Comparison of ENCODE assay signal across 2 cellular contexts in the genomic region with DNA sequence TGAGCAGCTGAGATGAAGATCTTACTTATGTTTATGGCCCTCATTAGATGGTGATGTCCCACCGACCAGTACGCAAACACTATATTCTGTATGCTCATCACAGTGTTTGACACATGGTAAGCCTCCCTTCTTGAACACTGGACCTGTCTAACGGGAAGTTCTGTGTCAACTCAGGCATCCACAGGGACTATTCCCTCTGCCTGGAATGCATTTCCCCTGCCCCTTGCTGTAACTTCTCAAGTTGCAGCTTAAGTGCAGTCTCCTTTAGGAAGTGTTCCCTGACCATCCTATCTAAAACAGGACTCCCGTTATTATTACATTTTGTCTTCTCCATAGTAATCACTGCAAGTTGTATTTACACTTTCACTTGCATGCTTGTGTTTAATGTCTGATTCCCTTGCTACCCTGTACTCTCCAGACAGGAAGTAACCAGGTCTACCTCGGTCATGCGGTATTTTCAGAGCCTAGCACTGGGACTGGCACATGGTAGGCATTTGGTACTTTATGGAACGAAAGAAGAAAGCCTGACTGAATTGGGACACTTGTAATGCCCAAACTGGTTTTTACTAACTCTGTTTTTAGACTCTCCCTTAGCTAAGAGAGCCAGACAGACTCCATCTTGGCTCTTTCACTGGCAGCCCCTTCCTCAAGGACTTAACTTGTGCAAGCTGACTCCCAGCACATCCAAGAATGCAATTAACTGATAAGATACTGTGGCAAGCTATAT.
TF ChIP-seq lines count a peak whose summit lies in the region.

No MANE protein-coding gene starts in this region.

TF ChIP-seq in IMR-90, 13 proteins besides CTCF, POLR2A, EP300 and RAD21:
- TF ChIP-seq MAFK (IDR thresholded peaks at IDR 0.05; ENCODE audit: low read depth, low read length) (no peak), MXI1 (IDR thresholded peaks at IDR 0.05; ENCODE audit: borderline replicate concordance, low read depth, low read length) (no peak), RCOR1 (IDR thresholded peaks at IDR 0.05; ENCODE audit: insufficient replicate concordance, low read length) (no peak), MAZ (IDR thresholded peaks at IDR 0.05; ENCODE audit: borderline replicate concordance, low read depth, low read length) (no peak), CEBPB (IDR thresholded peaks at IDR 0.05; ENCODE audit: low read depth, low read length) (no peak), RFX5 (IDR thresholded peaks at IDR 0.05; ENCODE audit: low read depth, low read length) (no peak), CHD1 (IDR thresholded peaks at IDR 0.05; ENCODE audit: low read depth, low read length) (no peak), BHLHE40 (IDR thresholded peaks at IDR 0.05; ENCODE audit: low read depth, low read length) (no peak), FOS (IDR thresholded peaks at IDR 0.05; ENCODE audit: low read depth, low read length) (no peak), NFE2L2 (IDR thresholded peaks at IDR 0.05; ENCODE audit: low read depth, low read length) (no peak), SMC3 (IDR thresholded peaks at IDR 0.05; ENCODE audit: low read depth, low read length) (no peak)
- TF ChIP-seq, protein P1, sequence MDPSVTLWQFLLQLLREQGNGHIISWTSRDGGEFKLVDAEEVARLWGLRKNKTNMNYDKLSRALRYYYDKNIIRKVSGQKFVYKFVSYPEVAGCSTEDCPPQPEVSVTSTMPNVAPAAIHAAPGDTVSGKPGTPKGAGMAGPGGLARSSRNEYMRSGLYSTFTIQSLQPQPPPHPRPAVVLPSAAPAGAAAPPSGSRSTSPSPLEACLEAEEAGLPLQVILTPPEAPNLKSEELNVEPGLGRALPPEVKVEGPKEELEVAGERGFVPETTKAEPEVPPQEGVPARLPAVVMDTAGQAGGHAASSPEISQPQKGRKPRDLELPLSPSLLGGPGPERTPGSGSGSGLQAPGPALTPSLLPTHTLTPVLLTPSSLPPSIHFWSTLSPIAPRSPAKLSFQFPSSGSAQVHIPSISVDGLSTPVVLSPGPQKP (IDR thresholded peaks at IDR 0.05; ENCODE audit: borderline replicate concordance, low read depth, low read length): no peak
- TF ChIP-seq, protein P2, sequence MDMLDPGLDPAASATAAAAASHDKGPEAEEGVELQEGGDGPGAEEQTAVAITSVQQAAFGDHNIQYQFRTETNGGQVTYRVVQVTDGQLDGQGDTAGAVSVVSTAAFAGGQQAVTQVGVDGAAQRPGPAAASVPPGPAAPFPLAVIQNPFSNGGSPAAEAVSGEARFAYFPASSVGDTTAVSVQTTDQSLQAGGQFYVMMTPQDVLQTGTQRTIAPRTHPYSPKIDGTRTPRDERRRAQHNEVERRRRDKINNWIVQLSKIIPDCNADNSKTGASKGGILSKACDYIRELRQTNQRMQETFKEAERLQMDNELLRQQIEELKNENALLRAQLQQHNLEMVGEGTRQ (IDR thresholded peaks at IDR 0.05; ENCODE audit: low read depth, low read length): no peak

TF ChIP-seq in K562, 482 proteins besides CTCF, POLR2A, EP300 and RAD21 (continues in another document):
- TF ChIP-seq ZNF311 (CRISPR knock-in tag; IDR thresholded peaks at IDR 0.05): peak; percentile 93
- 0 out of 2 replicates have a peak, but pooled peaks have one; percentile 19 for TF ChIP-seq ETV1 (tag; conservative IDR thresholded peaks at IDR 0.05; ENCODE audit: low read depth)
- 0 out of 2 replicates have a peak, but pooled peaks have one; percentile 33 for TF ChIP-seq NFIX (CRISPR knock-in tag; IDR thresholded peaks at IDR 0.05; ENCODE audit: low read depth)
- peak; percentile 71; the same call in 1 of the 2 replicates for TF ChIP-seq SMAD3 (CRISPR knock-in tag; conservative IDR thresholded peaks at IDR 0.05)
- TF ChIP-seq PYGO2 (tag; IDR thresholded peaks at IDR 0.05): peak; percentile 77
- no peak for TF ChIP-seq ZNF24 (IDR thresholded peaks at IDR 0.05)
- TF ChIP-seq ZNF668 (CRISPR knock-in tag; IDR thresholded peaks at IDR 0.05): peak; percentile 69; the same call in 1 of the 2 replicates
- TF ChIP-seq KLF6 (CRISPR knock-in tag; IDR thresholded peaks at IDR 0.05; ENCODE audit: borderline replicate concordance): peak; percentile 94
- no peak for TF ChIP-seq NBN (IDR thresholded peaks at IDR 0.05; ENCODE audit: low read depth)
- TF ChIP-seq RBM34 (IDR thresholded peaks at IDR 0.05; ENCODE audit: borderline replicate concordance, insufficient read depth, low read length): no peak
- TF ChIP-seq, protein P3, sequence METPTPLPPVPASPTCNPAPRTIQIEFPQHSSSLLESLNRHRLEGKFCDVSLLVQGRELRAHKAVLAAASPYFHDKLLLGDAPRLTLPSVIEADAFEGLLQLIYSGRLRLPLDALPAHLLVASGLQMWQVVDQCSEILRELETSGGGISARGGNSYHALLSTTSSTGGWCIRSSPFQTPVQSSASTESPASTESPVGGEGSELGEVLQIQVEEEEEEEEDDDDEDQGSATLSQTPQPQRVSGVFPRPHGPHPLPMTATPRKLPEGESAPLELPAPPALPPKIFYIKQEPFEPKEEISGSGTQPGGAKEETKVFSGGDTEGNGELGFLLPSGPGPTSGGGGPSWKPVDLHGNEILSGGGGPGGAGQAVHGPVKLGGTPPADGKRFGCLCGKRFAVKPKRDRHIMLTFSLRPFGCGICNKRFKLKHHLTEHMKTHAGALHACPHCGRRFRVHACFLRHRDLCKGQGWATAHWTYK (CRISPR knock-in tag; IDR thresholded peaks at IDR 0.05): peak; percentile 92
- TF ChIP-seq NCOR1 (IDR thresholded peaks at IDR 0.05): no peak
- peak; percentile 85 for TF ChIP-seq ZNF41 (CRISPR knock-in tag; conservative IDR thresholded peaks at IDR 0.05)
- TF ChIP-seq, protein P4, sequence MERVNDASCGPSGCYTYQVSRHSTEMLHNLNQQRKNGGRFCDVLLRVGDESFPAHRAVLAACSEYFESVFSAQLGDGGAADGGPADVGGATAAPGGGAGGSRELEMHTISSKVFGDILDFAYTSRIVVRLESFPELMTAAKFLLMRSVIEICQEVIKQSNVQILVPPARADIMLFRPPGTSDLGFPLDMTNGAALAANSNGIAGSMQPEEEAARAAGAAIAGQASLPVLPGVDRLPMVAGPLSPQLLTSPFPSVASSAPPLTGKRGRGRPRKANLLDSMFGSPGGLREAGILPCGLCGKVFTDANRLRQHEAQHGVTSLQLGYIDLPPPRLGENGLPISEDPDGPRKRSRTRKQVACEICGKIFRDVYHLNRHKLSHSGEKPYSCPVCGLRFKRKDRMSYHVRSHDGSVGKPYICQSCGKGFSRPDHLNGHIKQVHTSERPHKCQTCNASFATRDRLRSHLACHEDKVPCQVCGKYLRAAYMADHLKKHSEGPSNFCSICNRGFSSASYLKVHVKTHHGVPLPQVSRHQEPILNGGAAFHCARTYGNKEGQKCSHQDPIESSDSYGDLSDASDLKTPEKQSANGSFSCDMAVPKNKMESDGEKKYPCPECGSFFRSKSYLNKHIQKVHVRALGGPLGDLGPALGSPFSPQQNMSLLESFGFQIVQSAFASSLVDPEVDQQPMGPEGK (CRISPR knock-in tag; IDR thresholded peaks at IDR 0.05; ENCODE audit: borderline replicate concordance): peak; percentile 68; the same call in 1 of the 2 replicates
- TF ChIP-seq ZNF324 (CRISPR knock-in tag; IDR thresholded peaks at IDR 0.05): peak; percentile 44; the same call in 1 of the 2 replicates
- TF ChIP-seq, protein P5, sequence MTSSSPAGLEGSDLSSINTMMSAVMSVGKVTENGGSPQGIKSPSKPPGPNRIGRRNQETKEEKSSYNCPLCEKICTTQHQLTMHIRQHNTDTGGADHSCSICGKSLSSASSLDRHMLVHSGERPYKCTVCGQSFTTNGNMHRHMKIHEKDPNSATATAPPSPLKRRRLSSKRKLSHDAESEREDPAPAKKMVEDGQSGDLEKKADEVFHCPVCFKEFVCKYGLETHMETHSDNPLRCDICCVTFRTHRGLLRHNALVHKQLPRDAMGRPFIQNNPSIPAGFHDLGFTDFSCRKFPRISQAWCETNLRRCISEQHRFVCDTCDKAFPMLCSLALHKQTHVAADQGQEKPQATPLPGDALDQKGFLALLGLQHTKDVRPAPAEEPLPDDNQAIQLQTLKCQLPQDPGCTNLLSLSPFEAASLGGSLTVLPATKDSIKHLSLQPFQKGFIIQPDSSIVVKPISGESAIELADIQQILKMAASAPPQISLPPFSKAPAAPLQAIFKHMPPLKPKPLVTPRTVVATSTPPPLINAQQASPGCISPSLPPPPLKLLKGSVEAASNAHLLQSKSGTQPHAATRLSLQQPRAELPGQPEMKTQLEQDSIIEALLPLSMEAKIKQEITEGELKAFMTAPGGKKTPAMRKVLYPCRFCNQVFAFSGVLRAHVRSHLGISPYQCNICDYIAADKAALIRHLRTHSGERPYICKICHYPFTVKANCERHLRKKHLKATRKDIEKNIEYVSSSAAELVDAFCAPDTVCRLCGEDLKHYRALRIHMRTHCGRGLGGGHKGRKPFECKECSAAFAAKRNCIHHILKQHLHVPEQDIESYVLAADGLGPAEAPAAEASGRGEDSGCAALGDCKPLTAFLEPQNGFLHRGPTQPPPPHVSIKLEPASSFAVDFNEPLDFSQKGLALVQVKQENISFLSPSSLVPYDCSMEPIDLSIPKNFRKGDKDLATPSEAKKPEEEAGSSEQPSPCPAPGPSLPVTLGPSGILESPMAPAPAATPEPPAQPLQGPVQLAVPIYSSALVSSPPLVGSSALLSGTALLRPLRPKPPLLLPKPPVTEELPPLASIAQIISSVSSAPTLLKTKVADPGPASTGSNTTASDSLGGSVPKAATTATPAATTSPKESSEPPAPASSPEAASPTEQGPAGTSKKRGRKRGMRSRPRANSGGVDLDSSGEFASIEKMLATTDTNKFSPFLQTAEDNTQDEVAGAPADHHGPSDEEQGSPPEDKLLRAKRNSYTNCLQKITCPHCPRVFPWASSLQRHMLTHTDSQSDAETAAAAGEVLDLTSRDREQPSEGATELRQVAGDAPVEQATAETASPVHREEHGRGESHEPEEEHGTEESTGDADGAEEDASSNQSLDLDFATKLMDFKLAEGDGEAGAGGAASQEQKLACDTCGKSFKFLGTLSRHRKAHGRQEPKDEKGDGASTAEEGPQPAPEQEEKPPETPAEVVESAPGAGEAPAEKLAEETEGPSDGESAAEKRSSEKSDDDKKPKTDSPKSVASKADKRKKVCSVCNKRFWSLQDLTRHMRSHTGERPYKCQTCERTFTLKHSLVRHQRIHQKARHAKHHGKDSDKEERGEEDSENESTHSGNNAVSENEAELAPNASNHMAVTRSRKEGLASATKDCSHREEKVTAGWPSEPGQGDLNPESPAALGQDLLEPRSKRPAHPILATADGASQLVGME (CRISPR knock-in tag; IDR thresholded peaks at IDR 0.05): peak; percentile 54; the same call in 1 of the 2 replicates
- TF ChIP-seq, protein P6, sequence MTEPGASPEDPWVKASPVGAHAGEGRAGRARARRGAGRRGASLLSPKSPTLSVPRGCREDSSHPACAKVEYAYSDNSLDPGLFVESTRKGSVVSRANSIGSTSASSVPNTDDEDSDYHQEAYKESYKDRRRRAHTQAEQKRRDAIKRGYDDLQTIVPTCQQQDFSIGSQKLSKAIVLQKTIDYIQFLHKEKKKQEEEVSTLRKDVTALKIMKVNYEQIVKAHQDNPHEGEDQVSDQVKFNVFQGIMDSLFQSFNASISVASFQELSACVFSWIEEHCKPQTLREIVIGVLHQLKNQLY (CRISPR knock-in tag; conservative IDR thresholded peaks at IDR 0.05): no peak
- TF ChIP-seq, protein P7, sequence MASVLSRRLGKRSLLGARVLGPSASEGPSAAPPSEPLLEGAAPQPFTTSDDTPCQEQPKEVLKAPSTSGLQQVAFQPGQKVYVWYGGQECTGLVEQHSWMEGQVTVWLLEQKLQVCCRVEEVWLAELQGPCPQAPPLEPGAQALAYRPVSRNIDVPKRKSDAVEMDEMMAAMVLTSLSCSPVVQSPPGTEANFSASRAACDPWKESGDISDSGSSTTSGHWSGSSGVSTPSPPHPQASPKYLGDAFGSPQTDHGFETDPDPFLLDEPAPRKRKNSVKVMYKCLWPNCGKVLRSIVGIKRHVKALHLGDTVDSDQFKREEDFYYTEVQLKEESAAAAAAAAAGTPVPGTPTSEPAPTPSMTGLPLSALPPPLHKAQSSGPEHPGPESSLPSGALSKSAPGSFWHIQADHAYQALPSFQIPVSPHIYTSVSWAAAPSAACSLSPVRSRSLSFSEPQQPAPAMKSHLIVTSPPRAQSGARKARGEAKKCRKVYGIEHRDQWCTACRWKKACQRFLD (CRISPR knock-in tag; IDR thresholded peaks at IDR 0.05): 0 out of 2 replicates have a peak, but pooled peaks have one; percentile 22
- peak in 1 of 2 experiments; percentile 62; a peak in 1 of 4 replicates for TF ChIP-seq MAZ (CRISPR knock-in tag; conservative IDR thresholded peaks at IDR 0.05 in 1 of 2, IDR thresholded peaks at IDR 0.05 in 1 of 2)
- TF ChIP-seq, protein P8, sequence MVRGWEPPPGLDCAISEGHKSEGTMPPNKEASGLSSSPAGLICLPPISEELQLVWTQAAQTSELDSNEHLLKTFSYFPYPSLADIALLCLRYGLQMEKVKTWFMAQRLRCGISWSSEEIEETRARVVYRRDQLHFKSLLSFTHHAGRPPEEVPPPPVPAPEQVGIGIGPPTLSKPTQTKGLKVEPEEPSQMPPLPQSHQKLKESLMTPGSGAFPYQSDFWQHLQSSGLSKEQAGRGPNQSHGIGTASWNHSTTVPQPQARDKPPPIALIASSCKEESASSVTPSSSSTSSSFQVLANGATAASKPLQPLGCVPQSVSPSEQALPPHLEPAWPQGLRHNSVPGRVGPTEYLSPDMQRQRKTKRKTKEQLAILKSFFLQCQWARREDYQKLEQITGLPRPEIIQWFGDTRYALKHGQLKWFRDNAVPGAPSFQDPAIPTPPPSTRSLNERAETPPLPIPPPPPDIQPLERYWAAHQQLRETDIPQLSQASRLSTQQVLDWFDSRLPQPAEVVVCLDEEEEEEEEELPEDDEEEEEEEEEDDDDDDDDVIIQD (CRISPR knock-in tag; IDR thresholded peaks at IDR 0.05): peak; percentile 92
- TF ChIP-seq, protein P9, sequence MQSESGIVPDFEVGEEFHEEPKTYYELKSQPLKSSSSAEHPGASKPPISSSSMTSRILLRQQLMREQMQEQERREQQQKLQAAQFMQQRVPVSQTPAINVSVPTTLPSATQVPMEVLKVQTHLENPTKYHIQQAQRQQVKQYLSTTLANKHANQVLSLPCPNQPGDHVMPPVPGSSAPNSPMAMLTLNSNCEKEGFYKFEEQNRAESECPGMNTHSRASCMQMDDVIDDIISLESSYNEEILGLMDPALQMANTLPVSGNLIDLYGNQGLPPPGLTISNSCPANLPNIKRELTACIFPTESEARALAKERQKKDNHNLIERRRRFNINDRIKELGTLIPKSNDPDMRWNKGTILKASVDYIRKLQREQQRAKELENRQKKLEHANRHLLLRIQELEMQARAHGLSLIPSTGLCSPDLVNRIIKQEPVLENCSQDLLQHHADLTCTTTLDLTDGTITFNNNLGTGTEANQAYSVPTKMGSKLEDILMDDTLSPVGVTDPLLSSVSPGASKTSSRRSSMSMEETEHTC (IDR thresholded peaks at IDR 0.05): no peak
- peak; percentile 84; the same call in 1 of the 2 replicates for TF ChIP-seq HDAC8 (tag; IDR thresholded peaks at IDR 0.05)
- TF ChIP-seq E2F3 (CRISPR knock-in tag; IDR thresholded peaks at IDR 0.05): peak; percentile 91
- TF ChIP-seq, protein P10, sequence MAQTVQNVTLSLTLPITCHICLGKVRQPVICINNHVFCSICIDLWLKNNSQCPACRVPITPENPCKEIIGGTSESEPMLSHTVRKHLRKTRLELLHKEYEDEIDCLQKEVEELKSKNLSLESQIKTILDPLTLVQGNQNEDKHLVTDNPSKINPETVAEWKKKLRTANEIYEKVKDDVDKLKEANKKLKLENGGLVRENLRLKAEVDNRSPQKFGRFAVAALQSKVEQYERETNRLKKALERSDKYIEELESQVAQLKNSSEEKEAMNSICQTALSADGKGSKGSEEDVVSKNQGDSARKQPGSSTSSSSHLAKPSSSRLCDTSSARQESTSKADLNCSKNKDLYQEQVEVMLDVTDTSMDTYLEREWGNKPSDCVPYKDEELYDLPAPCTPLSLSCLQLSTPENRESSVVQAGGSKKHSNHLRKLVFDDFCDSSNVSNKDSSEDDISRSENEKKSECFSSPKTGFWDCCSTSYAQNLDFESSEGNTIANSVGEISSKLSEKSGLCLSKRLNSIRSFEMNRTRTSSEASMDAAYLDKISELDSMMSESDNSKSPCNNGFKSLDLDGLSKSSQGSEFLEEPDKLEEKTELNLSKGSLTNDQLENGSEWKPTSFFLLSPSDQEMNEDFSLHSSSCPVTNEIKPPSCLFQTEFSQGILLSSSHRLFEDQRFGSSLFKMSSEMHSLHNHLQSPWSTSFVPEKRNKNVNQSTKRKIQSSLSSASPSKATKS (CRISPR knock-in tag; IDR thresholded peaks at IDR 0.05): no peak
- TF ChIP-seq ILK (tag; IDR thresholded peaks at IDR 0.05; ENCODE audit: borderline replicate concordance, low read depth): peak; percentile 68
- no peak for TF ChIP-seq NR2C1 (IDR thresholded peaks at IDR 0.05)
- TF ChIP-seq NR2C1 (tag; IDR thresholded peaks at IDR 0.05): peak; percentile 83
